12 cellular contexts compared by ENCODE assay signal in the genomic region with DNA sequence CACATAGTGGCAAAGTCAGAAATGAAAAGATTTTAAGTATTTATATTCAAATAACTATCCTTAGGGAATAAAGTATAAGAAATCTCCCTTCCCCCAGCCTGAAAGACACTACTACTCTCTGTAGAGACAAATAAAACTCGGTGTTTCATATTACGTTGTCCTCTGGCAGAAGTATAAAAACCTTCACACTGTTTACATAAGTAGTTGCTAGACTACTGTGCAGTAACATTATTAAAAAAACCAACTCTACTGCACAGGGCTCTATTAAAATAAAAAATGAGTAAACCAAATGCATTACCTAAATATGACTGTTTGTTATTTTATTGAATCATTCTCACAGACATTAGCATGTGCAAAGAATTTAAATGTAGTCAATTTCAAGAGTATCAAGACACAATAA.
A peak's percentile ranks its signal among the peaks of the same experiment; 100 is the strongest.
DNase-seq lines count a peak whose midpoint lies in the region; ATAC-seq and TF ChIP-seq lines count a peak whose summit lies in the region.
"Had no signal": no experiment of that assay in that cellular context is flagged by ENCODE, and none has a peak within 500 bp of the region (broad histone marks: within the 10 kb centered on the region; RNA-seq: fewer than 3 reads in every experiment).

No MANE protein-coding gene starts in this region.

- H3K9me3 Mint-ChIP-seq in activated T-cell treated with anti-CD3 and anti-CD28 coated beads, Interleukin-2, amount 50 U/mL, for 72 hours, result no peaks in the 10 kb centered on the region
- H3K9me3 Mint-ChIP-seq in activated naive CD4-positive, alpha-beta T cell treated with anti-CD3 and anti-CD28 coated beads, Interleukin-2, amount 50 U/mL, for 72 hours, result no peaks in the 10 kb centered on the region
- H3K9me3 Mint-ChIP-seq: activated CD4-positive, alpha-beta memory T cell treated with anti-CD3 and anti-CD28 coated beads, Interleukin-2, amount 10 ng/mL, durations not matched to agents 7 days and 5 days had no signal

- no peaks in the 10 kb centered on the region for H3K27me3 Mint-ChIP-seq in activated T-cell treated with anti-CD3 and anti-CD28 coated beads, Interleukin-2, amount 50 U/mL, for 72 hours (ENCODE audit: low read depth)
- H3K27me3 Mint-ChIP-seq: activated CD4-positive, alpha-beta memory T cell treated with anti-CD3 and anti-CD28 coated beads, Interleukin-2, amount 10 ng/mL, durations not matched to agents 7 days and 5 days had no signal

- no peak for TF ChIP-seq CTCF in foreskin fibroblast (IDR thresholded peaks at IDR 0.05; ENCODE audit: low read depth, low read length)

- no peak overlapping the region for H3K4me3 Mint-ChIP-seq in activated T-cell treated with anti-CD3 and anti-CD28 coated beads, Interleukin-2, amount 50 U/mL, for 72 hours
- H3K4me3 Mint-ChIP-seq: activated CD4-positive, alpha-beta memory T cell treated with anti-CD3 and anti-CD28 coated beads, Interleukin-2, amount 10 ng/mL, durations not matched to agents 7 days and 5 days had no signal

- peaks cover 0 to 5% of the 10 kb centered on the region in 2 donors for H3K36me3 Mint-ChIP-seq in activated T-cell treated with anti-CD3 and anti-CD28 coated beads, Interleukin-2, amount 50 U/mL, for 72 hours (ENCODE audit: insufficient read depth in 2 of 2)
- no peaks in the 10 kb centered on the region for H3K36me3 Mint-ChIP-seq in activated naive CD4-positive, alpha-beta T cell treated with anti-CD3 and anti-CD28 coated beads, Interleukin-2, amount 50 U/mL, for 72 hours

- no peak overlapping the region for H3K27ac Mint-ChIP-seq in activated T-cell treated with anti-CD3 and anti-CD28 coated beads, Interleukin-2, amount 50 U/mL, for 72 hours
- H3K27ac Mint-ChIP-seq in activated naive CD4-positive, alpha-beta T cell treated with anti-CD3 and anti-CD28 coated beads, Interleukin-2, amount 50 U/mL, for 72 hours, result no peak overlapping the region
- H3K27ac Mint-ChIP-seq: activated CD4-positive, alpha-beta memory T cell treated with anti-CD3 and anti-CD28 coated beads, Interleukin-2, amount 10 ng/mL, durations not matched to agents 7 days and 5 days had no signal

- H3K4me3 ChIP-seq in foreskin fibroblast (ENCODE audit: low read depth in 1 of 2, low read length in 2 of 2), result no peak overlapping the region
- H3K4me3 ChIP-seq: esophagus squamous epithelium, uterus had no signal

- peak; percentile 72 for ATAC-seq in SK-N-SH treated with all-trans-retinoic acid at 6 μM for 48 hours
- ATAC-seq in GM18870 (IDR thresholded peaks at IDR 0.05; ENCODE audit: unreplicated experiment), result no peak
- ATAC-seq in activated T-cell treated with anti-CD3 and anti-CD28 coated beads, Interleukin-2, amount 50 U/mL, for 72 hours (replicated peaks in 1 of 2), result no peak
- ATAC-seq in activated naive CD4-positive, alpha-beta T cell treated with anti-CD3 and anti-CD28 coated beads, Interleukin-2, amount 50 U/mL, for 72 hours, result no peak

- peaks cover 22% of the 10 kb centered on the region for H3K4me1 Mint-ChIP-seq in activated T-cell treated with anti-CD3 and anti-CD28 coated beads, Interleukin-2, amount 50 U/mL, for 72 hours (ENCODE audit: low read depth)

- peak; percentile 8 for DNase-seq in NCI-H2107 treated with DMSO at 0.1 percent for 48 hours (lab: John Stamatoyannopoulos, UW; ENCODE audit: unreplicated experiment)
- no peak for DNase-seq in NCI-H2107 (lab: John Stamatoyannopoulos, UW)
- DNase-seq in foreskin fibroblast, result peak; percentile 7 to 41
- peak; percentile 19 for DNase-seq in renal cortical epithelial cell (ENCODE audit: low read depth)
- DNase-seq in activated T-cell treated with anti-CD3 and anti-CD28 coated beads, Interleukin-2, amount 50 U/mL, for 72 hours, result no peak
- no peak for DNase-seq in activated naive CD4-positive, alpha-beta T cell treated with anti-CD3 and anti-CD28 coated beads, Interleukin-2, amount 50 U/mL, for 72 hours (ENCODE audit: low spot score in 2 of 2)
- DNase-seq: activated CD4-positive, alpha-beta memory T cell treated with anti-CD3 and anti-CD28 coated beads, Interleukin-2, amount 10 ng/mL, durations not matched to agents 7 days and 5 days; esophagus squamous epithelium; KG1; uterus had no signal

TF ChIP-seq in SK-N-SH treated with all-trans-retinoic acid at 6 μM for 48 hours, 23 proteins besides CTCF, POLR2A, EP300 and RAD21:
- TF ChIP-seq ISL1 (CRISPR knock-in tag; IDR thresholded peaks at IDR 0.05) (peak; percentile 34; the same call in 1 of the 2 replicates), ZFP30 (CRISPR knock-in tag; IDR thresholded peaks at IDR 0.05) (no peak)

Comparison
In these comparisons a context has a peak if more than half of its experiments do, and no peak if none do; other contexts are left out.
1. DNase-seq: peak in NCI-H2107 treated with DMSO at 0.1 percent for 48 hours (single experiment), foreskin fibroblast (2 of 2) and renal cortical epithelial cell (single experiment); none in NCI-H2107 (single experiment), activated T-cell treated with anti-CD3 and anti-CD28 coated beads, Interleukin-2, amount 50 U/mL, for 72 hours (0 of 2) and activated naive CD4-positive, alpha-beta T cell treated with anti-CD3 and anti-CD28 coated beads, Interleukin-2, amount 50 U/mL, for 72 hours (0 of 2).